In genomic region chr22:47329727-47330653, GRCh38 we compare ENCODE assay signal across 1 cellular context.
TF ChIP-seq lines count a peak whose summit lies in the region.

No MANE protein-coding gene starts in this region.

TF ChIP-seq in IMR-90, 13 proteins besides CTCF, POLR2A, EP300 and RAD21:
- TF ChIP-seq NFE2L2 (IDR thresholded peaks at IDR 0.05; ENCODE audit: low read depth, low read length) (no peak), MAFK (IDR thresholded peaks at IDR 0.05; ENCODE audit: low read depth, low read length) (no peak), USF2 (IDR thresholded peaks at IDR 0.05; ENCODE audit: low read depth, low read length) (no peak), MAZ (IDR thresholded peaks at IDR 0.05; ENCODE audit: borderline replicate concordance, low read depth, low read length) (no peak), RCOR1 (IDR thresholded peaks at IDR 0.05; ENCODE audit: insufficient replicate concordance, low read length) (no peak), BHLHE40 (IDR thresholded peaks at IDR 0.05; ENCODE audit: low read depth, low read length) (no peak), RFX5 (IDR thresholded peaks at IDR 0.05; ENCODE audit: low read depth, low read length) (no peak), FOS (IDR thresholded peaks at IDR 0.05; ENCODE audit: low read depth, low read length) (no peak), ELK1 (IDR thresholded peaks at IDR 0.05; ENCODE audit: borderline replicate concordance, low read depth, low read length) (no peak), MXI1 (IDR thresholded peaks at IDR 0.05; ENCODE audit: borderline replicate concordance, low read depth, low read length) (no peak), CHD1 (IDR thresholded peaks at IDR 0.05; ENCODE audit: low read depth, low read length) (no peak), CEBPB (IDR thresholded peaks at IDR 0.05; ENCODE audit: low read depth, low read length) (no peak), SMC3 (IDR thresholded peaks at IDR 0.05; ENCODE audit: low read depth, low read length) (no peak)
